8 cellular contexts compared by ENCODE assay signal in the genomic region with DNA sequence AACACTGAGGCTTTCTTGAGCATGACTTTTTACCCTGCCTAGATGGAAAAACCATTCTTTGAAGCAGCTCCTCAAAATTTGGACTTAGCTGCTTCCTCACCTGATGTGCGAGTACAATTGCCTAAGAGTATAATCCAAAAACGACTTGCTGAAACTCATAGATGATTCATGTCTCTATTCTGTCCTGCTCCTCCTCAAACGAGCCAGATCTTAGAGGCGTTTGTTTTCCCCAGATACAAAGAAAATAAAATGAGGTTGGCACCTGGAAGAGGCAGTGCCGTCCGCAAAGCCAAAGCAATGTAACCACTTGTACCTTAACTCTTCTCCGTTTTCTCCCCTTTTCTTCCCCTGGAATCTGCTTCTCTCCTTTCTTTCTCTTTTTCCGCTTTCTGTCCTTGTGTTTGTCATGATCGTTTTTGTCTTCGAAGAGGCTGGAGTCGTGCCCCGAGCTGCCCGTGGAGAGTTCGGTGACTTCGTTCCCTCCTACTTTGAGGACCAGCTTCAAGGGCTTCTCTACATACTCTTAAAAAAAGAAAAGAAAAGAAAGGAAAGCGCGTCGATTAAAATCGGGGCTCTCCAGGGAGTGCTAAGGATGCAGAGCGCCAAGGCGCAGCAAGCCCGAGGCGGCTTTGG.
DNase-seq lines count a peak whose midpoint lies in the region; ATAC-seq, FAIRE-seq and TF ChIP-seq lines count a peak whose summit lies in the region.

No MANE protein-coding gene starts in this region.

- peak; percentile 47 for FAIRE-seq in GM19239 (lab: Jason Lieb, UNC)

- no peak for TF ChIP-seq CTCF in RWPE1 (conservative IDR thresholded peaks at IDR 0.05; ENCODE audit: low read depth)
- TF ChIP-seq CTCF in fibroblast of mammary gland (conservative IDR thresholded peaks at IDR 0.05; ENCODE audit: control insufficient read depth, insufficient read depth, low read depth, low read length): no peak
- TF ChIP-seq CTCF in retinal pigment epithelial cell (conservative IDR thresholded peaks at IDR 0.05; ENCODE audit: low read depth, low read length): no peak

- CTCF ChIA-PET in RWPE1 (lab: Yijun Ruan, JAX): interaction anchor here (0.6 kb wide), 2 partner anchors 215 to 282 kb away, joined by 3 to 5 read pairs; no protein-coding TSS in a partner anchor

- peak overlapping the region; percentile 74 for H3K27ac ChIP-seq in RWPE1

- no peak for ATAC-seq in GM19328 (IDR thresholded peaks at IDR 0.05; ENCODE audit: unreplicated experiment)

- POLR2A ChIA-PET in RWPE1 (lab: Yijun Ruan, JAX; ENCODE audit: low non-redundant PET): interaction anchor here (0.6 kb wide), 1 partner anchor 10 kb away, joined by 3 read pairs; no protein-coding TSS in a partner anchor

- DNase-seq in GM19239 (ENCODE audit: insufficient read length, low spot score) (no peak), RWPE1 (ENCODE audit: low spot score) (no peak), fibroblast of mammary gland (ENCODE audit: low read depth) (peak; percentile 25), retinal pigment epithelial cell (ENCODE audit: low read depth) (no peak), NCI-H146 (lab: John Stamatoyannopoulos, UW) (no peak), GM19240 (ENCODE audit: insufficient read length, low spot score) (no peak), GM19238 (ENCODE audit: insufficient read length, low spot score) (no peak)

- H3K4me3 ChIP-seq in fibroblast of mammary gland (ENCODE audit: control insufficient read depth, low read depth, low read length) (peak overlapping the region; percentile 68), retinal pigment epithelial cell (ENCODE audit: low read length) (peak overlapping the region; percentile 69)
